In genomic region chr15:59174161-59174845, GRCh38 we compare ENCODE assay signal across 17 cellular contexts. TPM values are rescaled to one million over a fixed set of nuclear protein-coding genes. Genes with fewer than 3 reads are reported as not detected.
DNase-seq lines count a peak whose midpoint lies in the region; ATAC-seq and TF ChIP-seq lines count a peak whose summit lies in the region.
"Had no signal": no experiment of that assay in that cellular context is flagged by ENCODE, and none has a peak within 500 bp of the region (broad histone marks: within the 10 kb centered on the region; RNA-seq: fewer than 3 reads in every experiment).

No MANE protein-coding gene starts in this region.

- TF ChIP-seq CTCF in HCT116 (IDR thresholded peaks at IDR 0.05 in 2 of 3, conservative IDR thresholded peaks at IDR 0.05 in 1 of 3; ENCODE audit: borderline replicate concordance in 1 of 3, insufficient read depth in 1 of 3, low read depth in 2 of 3, low read length in 2 of 3) (no peak), brain (conservative IDR thresholded peaks at IDR 0.05) (no peak), left lung (IDR thresholded peaks at IDR 0.05) (no peak), suprapubic skin (IDR thresholded peaks at IDR 0.05) (no peak)

- peaks cover 5% of the 10 kb centered on the region for H3K27me3 Mint-ChIP-seq in brain

- DNase-seq in HCT116 (ENCODE audit: low read depth, low spot score) (no peak), left lung (no peak), suprapubic skin (ENCODE audit: low spot score in 2 of 2) (no peak), inferior parietal cortex (ENCODE audit: extremely low spot score) (no peak), OCI-M2 (lab: John Stamatoyannopoulos, UW; ENCODE audit: unreplicated experiment) (no peak), iPS-NIHi7 (ENCODE audit: extremely low spot score) (no peak)
- DNase-seq: activated T-cell treated with anti-CD3 and anti-CD28 coated beads for 4 hours; DMS 273 treated with DMSO at 0.1 percent for 48 hours; effector memory CD8-positive, alpha-beta T cell had no signal

- no peaks in the 10 kb centered on the region for H4K20me1 ChIP-seq in HCT116 (ENCODE audit: insufficient read depth)

- peaks cover 38% of the 10 kb centered on the region for H3K4me1 Mint-ChIP-seq in brain

- H3K79me2 ChIP-seq in HCT116 (ENCODE audit: insufficient read depth, low read length), result no peaks in the 10 kb centered on the region

- ATAC-seq in HCT116, result no peak
- ATAC-seq in left lung, result peak; percentile 11
- ATAC-seq in GM19324 (IDR thresholded peaks at IDR 0.05; ENCODE audit: low FRiP score, unreplicated experiment), result no peak

- H3K4me3 ChIP-seq in HCT116 (replicated peaks in 1 of 2; ENCODE audit: low read depth in 1 of 2, low read length in 2 of 2), result no peak overlapping the region
- no peak overlapping the region for H3K4me3 ChIP-seq in left lung
- no peak overlapping the region for H3K4me3 ChIP-seq in suprapubic skin
- H3K4me3 ChIP-seq: HAP-1, lung, right atrium auricular region had no signal

- POLR2A ChIA-PET in HCT116 (lab: Charles Lee), result no interaction called here

- H3K9me3 Mint-ChIP-seq in brain, result peaks cover 0 to 3% (median 0%) of the 10 kb centered on the region in 5 experiments
- H3K9me3 Mint-ChIP-seq: activated CD4-positive, alpha-beta T cell treated with anti-CD3 and anti-CD28 coated beads, Interleukin-2, amount 10 ng/mL, durations not matched to agents 7 days and 5 days; activated naive CD4-positive, alpha-beta T cell treated with anti-CD3 and anti-CD28 coated beads, Interleukin-2, amount 50 U/mL, for 24 hours; effector memory CD8-positive, alpha-beta T cell; neural crest cell had no signal

- H3K36me3 Mint-ChIP-seq in brain, result peaks cover 19% of the 10 kb centered on the region
- H3K36me3 Mint-ChIP-seq: activated naive CD4-positive, alpha-beta T cell treated with anti-CD3 and anti-CD28 coated beads, Interleukin-2, amount 50 U/mL, for 24 hours had no signal

- CTCF ChIA-PET in HCT116 (lab: Charles Lee), result interaction anchor here (1.0 to 2.0 kb wide), 8 partner anchors 10 to 355 kb away, joined by 3 to 14 read pairs (median 5); partner anchors contain the start of gene MYO1E

- no peak for TF ChIP-seq RAD21 in HCT116 (IDR thresholded peaks at IDR 0.05; ENCODE audit: low read depth)

- H3K27ac ChIP-seq in HCT116 (ENCODE audit: low read depth, low read length) (no peak overlapping the region), left lung (peak overlapping the region; percentile 74 to 81), suprapubic skin (peak overlapping the region; percentile 73)

- no peaks in the 10 kb centered on the region for H3K27me3 ChIP-seq in HCT116 (ENCODE audit: insufficient read depth, low read length)
- no peaks in the 10 kb centered on the region for H3K27me3 ChIP-seq in left lung
- no peaks in the 10 kb centered on the region for H3K27me3 ChIP-seq in suprapubic skin
- H3K27me3 ChIP-seq: right atrium auricular region had no signal

- TF ChIP-seq EP300 in suprapubic skin (IDR thresholded peaks at IDR 0.05), result no peak

- no peak overlapping the region for H2AFZ ChIP-seq in HCT116 (ENCODE audit: low read depth, low read length, poor library complexity, severe bottlenecking)

- WGBS in suprapubic skin, result 66% methylated on average over 11 of the region's 11 CpGs

- no peak overlapping the region for H3K4me3 Mint-ChIP-seq in brain
- H3K4me3 Mint-ChIP-seq: activated CD4-positive, alpha-beta T cell treated with anti-CD3 and anti-CD28 coated beads, Interleukin-2, amount 10 ng/mL, durations not matched to agents 7 days and 5 days; activated naive CD4-positive, alpha-beta T cell treated with anti-CD3 and anti-CD28 coated beads, Interleukin-2, amount 50 U/mL, for 24 hours; effector memory CD8-positive, alpha-beta T cell; neural crest cell had no signal

- no peaks in the 10 kb centered on the region for H3K9me3 ChIP-seq in HCT116 (ENCODE audit: control insufficient read depth in 1 of 2, insufficient read depth in 1 of 2, low read depth in 1 of 2, low read length in 2 of 2)
- no peaks in the 10 kb centered on the region for H3K9me3 ChIP-seq in left lung
- no peaks in the 10 kb centered on the region for H3K9me3 ChIP-seq in suprapubic skin
- H3K9me3 ChIP-seq: HAP-1, right atrium auricular region had no signal

- H3K4me1 ChIP-seq in HCT116 (ENCODE audit: control insufficient read depth in 1 of 2, insufficient read depth in 2 of 2, low read length in 2 of 2) (peaks cover 15 to 28% of the 10 kb centered on the region in 2 experiments), left lung (peaks cover 0 to 29% of the 10 kb centered on the region in 2 donors), suprapubic skin (peaks cover 54% of the 10 kb centered on the region)

- intact Hi-C loops in HCT116 (cut with micrococcal nuclease) (loop anchor here (2.0 to 10.0 kb wide), 2 partner anchors 200 to 318 kb away; partner anchors contain the start of gene MYO1E), left lung (cut with DNase I) (loop anchor here in 1 of 2 donors (10.0 kb wide), 2 partner anchors 70 to 320 kb away; no protein-coding TSS in a partner anchor)

- BruUV-seq in HCT116 (replicated peaks; lab: Mats Ljungman, UMichigan), result no TSS peak

- TF ChIP-seq POLR2A in HCT116 (IDR thresholded peaks at IDR 0.05; ENCODE audit: borderline replicate concordance, extremely low read depth, insufficient read depth, insufficient read length), result no peak
- no peak for TF ChIP-seq POLR2A in suprapubic skin (IDR thresholded peaks at IDR 0.05)

- no peak overlapping the region for H3K9ac ChIP-seq in HCT116 (ENCODE audit: low read length)

- H3K4me2 ChIP-seq in HCT116 (ENCODE audit: low read length), result peak overlapping the region; percentile 42; the same call in 1 of the 2 replicates

- H3K27ac Mint-ChIP-seq in brain, result peak overlapping the region; percentile 24 to 86 (median 47)
- H3K27ac Mint-ChIP-seq: activated CD4-positive, alpha-beta T cell treated with anti-CD3 and anti-CD28 coated beads, Interleukin-2, amount 10 ng/mL, durations not matched to agents 7 days and 5 days; activated naive CD4-positive, alpha-beta T cell treated with anti-CD3 and anti-CD28 coated beads, Interleukin-2, amount 50 U/mL, for 24 hours; effector memory CD8-positive, alpha-beta T cell had no signal

- RAD21 ChIA-PET in HCT116 (lab: Charles Lee; ENCODE audit: low non-redundant PET in 1 of 2, low total read pairs in 2 of 2, uncharacterized antibody in 2 of 2, unreplicated experiment in 2 of 2), result interaction anchor here (0.9 to 1.4 kb wide), 3 partner anchors 319 to 325 kb away, joined by 3 to 6 read pairs (median 3); no protein-coding TSS in a partner anchor

- H3K36me3 ChIP-seq in HCT116 (ENCODE audit: control insufficient read depth in 1 of 2, insufficient read depth in 2 of 2, low read length in 2 of 2), result peaks cover 12 to 23% of the 10 kb centered on the region in 2 experiments; a peak in 2 of 4 replicates
- H3K36me3 ChIP-seq in left lung, result peaks cover 0 to 31% of the 10 kb centered on the region in 2 donors
- peaks cover 5% of the 10 kb centered on the region for H3K36me3 ChIP-seq in suprapubic skin
- H3K36me3 ChIP-seq: HAP-1 had no signal

- H3K9me2 ChIP-seq in HCT116 (ENCODE audit: insufficient read depth), result no peaks in the 10 kb centered on the region

TF ChIP-seq in HCT116, 20 proteins besides CTCF, POLR2A, EP300 and RAD21:
- TF ChIP-seq MAX (IDR thresholded peaks at IDR 0.05) (no peak), SP1 (IDR thresholded peaks at IDR 0.05; ENCODE audit: low read depth) (no peak), ZNF274 (IDR thresholded peaks at IDR 0.05; ENCODE audit: low read depth, low read length) (no peak), JUND (IDR thresholded peaks at IDR 0.05) (no peak), CEBPB (IDR thresholded peaks at IDR 0.05; ENCODE audit: low read depth) (no peak), FOSL1 (IDR thresholded peaks at IDR 0.05; ENCODE audit: low read depth) (no peak)

RNA-seq across cellular contexts. Expression of gene LDHAL6B, which starts 32.3 kb away (rescaled TPM):
- not detected for total RNA-seq in HCT116 (2021; ENCODE audit: unreplicated experiment)
- 0.09 and 0.12 TPM in 2 replicates for polyA plus RNA-seq in HCT116 (2012)
- not detected for polyA plus RNA-seq in brain (ENCODE audit: insufficient read depth, low read depth, low replicate concordance)
- not detected for total RNA-seq in left lung
- not detected for total RNA-seq in suprapubic skin
- total RNA-seq: activated CD4-positive, alpha-beta T cell treated with anti-CD3 and anti-CD28 coated beads, Interleukin-2, amount 10 ng/mL, durations not matched to agents 7 days and 5 days; lung; neural crest cell; right atrium auricular region had no signal
